ENCODE assay signal across 9 cellular contexts in the genomic region with DNA sequence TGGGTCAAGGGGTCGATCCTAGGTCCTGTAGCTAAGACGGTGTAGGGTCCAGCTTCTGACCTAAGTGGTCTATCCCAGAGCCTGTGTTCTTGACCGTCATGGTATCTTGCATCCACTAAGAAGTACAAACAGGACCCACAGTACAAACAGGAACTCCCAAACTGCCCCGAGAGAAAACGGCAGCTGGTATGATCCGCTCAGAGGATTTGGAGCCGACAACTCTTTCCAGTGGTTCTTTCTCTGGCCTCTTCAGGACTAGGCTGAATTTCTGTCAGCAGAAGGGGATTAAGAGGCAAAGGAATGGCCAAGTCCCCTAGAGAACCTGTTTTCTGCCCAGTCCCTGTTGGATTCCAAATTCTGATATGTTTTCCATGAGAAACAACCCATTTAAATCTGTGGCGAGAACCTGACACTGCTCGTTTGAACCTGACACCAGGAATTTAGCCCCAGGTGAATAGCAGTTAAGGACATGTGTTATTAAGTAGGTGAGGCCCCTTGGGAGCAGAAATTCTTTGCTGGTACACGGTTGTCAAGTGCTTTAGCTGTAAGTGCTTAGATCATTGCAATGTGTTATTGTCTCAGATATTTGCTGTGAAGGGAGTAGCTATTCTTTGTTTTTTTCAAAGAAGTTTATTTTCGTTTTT. TPM values are rescaled to one million over a fixed set of nuclear protein-coding genes. Genes with fewer than 3 reads are reported as not detected.
DNase-seq lines count a peak whose midpoint lies in the region; ATAC-seq and TF ChIP-seq lines count a peak whose summit lies in the region.
"Had no signal": no experiment of that assay in that cellular context is flagged by ENCODE, and none has a peak within 500 bp of the region (broad histone marks: within the 10 kb centered on the region; RNA-seq: fewer than 3 reads in every experiment).

No MANE protein-coding gene starts in this region.

- TF ChIP-seq EP300 in suprapubic skin (IDR thresholded peaks at IDR 0.05), result no peak

- no peaks in the 10 kb centered on the region for H3K27me3 ChIP-seq in suprapubic skin
- H3K27me3 ChIP-seq: spleen had no signal

- H3K4me3 ChIP-seq in suprapubic skin, result no peak overlapping the region
- H3K4me3 ChIP-seq: spleen had no signal

- no peaks in the 10 kb centered on the region for H3K9me3 ChIP-seq in suprapubic skin
- H3K9me3 ChIP-seq: spleen had no signal

- DNase-seq in NCI-H2029 treated with DMSO at 0.1 percent for 48 hours (lab: John Stamatoyannopoulos, UW), result peak; percentile 17
- DNase-seq in SW480 (ENCODE audit: low spot score), result peak; percentile 13
- DNase-seq in islet precursor cell, result peak; percentile 74
- no peak for DNase-seq in suprapubic skin (ENCODE audit: low spot score in 2 of 2)
- no peak for DNase-seq in superior temporal gyrus (ENCODE audit: extremely low spot score)
- DNase-seq: spleen had no signal

- 46% methylated on average over 11 of the region's 11 CpGs for WGBS in suprapubic skin

- ATAC-seq in HG03139 (IDR thresholded peaks at IDR 0.05; ENCODE audit: unreplicated experiment) (no peak), GM21528 (IDR thresholded peaks at IDR 0.05; ENCODE audit: low FRiP score, unreplicated experiment) (no peak)

- no peak for TF ChIP-seq CTCF in suprapubic skin (IDR thresholded peaks at IDR 0.05)

- TF ChIP-seq POLR2A in suprapubic skin (IDR thresholded peaks at IDR 0.05), result no peak

- H3K27ac ChIP-seq in suprapubic skin, result peak overlapping the region; percentile 71

- H3K36me3 ChIP-seq in suprapubic skin, result no peaks in the 10 kb centered on the region

- H3K4me1 ChIP-seq in suprapubic skin, result peaks cover 19% of the 10 kb centered on the region

RNA-seq across cellular contexts. Expression of a gene that starts 50.5 kb away (rescaled TPM):
- not detected for total RNA-seq in suprapubic skin
- total RNA-seq: T-helper 1 cell treated with Interleukin-12 subunit alpha and Interleukin-12 subunit beta and Interleukin-4 antibody, amounts not matched to agents 30 ng/mL and 1 ng/mL, for 36 hours had no signal

Comparison
In these comparisons a context has a peak if more than half of its experiments do, and no peak if none do; other contexts are left out.
1. DNase-seq: peak in NCI-H2029 treated with DMSO at 0.1 percent for 48 hours (single experiment), SW480 (single experiment) and islet precursor cell (single experiment); none in suprapubic skin (0 of 2) and superior temporal gyrus (single experiment).